Comparison of ENCODE assay signal across 20 cellular contexts in genomic region chr3:37856381-37856780, GRCh38. TPM values are rescaled to one million over a fixed set of nuclear protein-coding genes. Genes with fewer than 3 reads are reported as not detected.
DNase-seq lines count a peak whose midpoint lies in the region; ATAC-seq and TF ChIP-seq lines count a peak whose summit lies in the region.
"Had no signal": no experiment of that assay in that cellular context is flagged by ENCODE, and none has a peak within 500 bp of the region (broad histone marks: within the 10 kb centered on the region; RNA-seq: fewer than 3 reads in every experiment).

No MANE protein-coding gene starts in this region.

- no peaks in the 10 kb centered on the region for H3K9me3 Mint-ChIP-seq in osteocyte (ENCODE audit: unreplicated experiment)
- H3K9me3 Mint-ChIP-seq: immature natural killer cell had no signal

- peaks cover under 1% of the 10 kb centered on the region for H3K36me3 Mint-ChIP-seq in osteocyte (ENCODE audit: unreplicated experiment)
- H3K36me3 Mint-ChIP-seq: activated naive CD8-positive, alpha-beta T cell; immature natural killer cell had no signal

- H3K9me3 ChIP-seq in MG63 (no peaks in the 10 kb centered on the region), breast epithelium (no peaks in the 10 kb centered on the region), gastrocnemius medialis (no peaks in the 10 kb centered on the region)
- H3K9me3 ChIP-seq: ascending aorta had no signal

- TF ChIP-seq CTCF in breast epithelium (IDR thresholded peaks at IDR 0.05) (no peak), osteocyte (IDR thresholded peaks at IDR 0.05) (no peak), gastrocnemius medialis (IDR thresholded peaks at IDR 0.05 in 4 of 5, conservative IDR thresholded peaks at IDR 0.05 in 1 of 5) (no peak)

- ATAC-seq in left ventricle myocardium superior (peak; percentile 47), GM19467 (IDR thresholded peaks at IDR 0.05; ENCODE audit: unreplicated experiment) (no peak), gastrocnemius medialis (no peak)
- ATAC-seq: HCT116, WTC11 had no signal

- H3K4me1 ChIP-seq in breast epithelium, result peaks cover 0 to 3% of the 10 kb centered on the region in 2 donors
- H3K4me1 ChIP-seq in gastrocnemius medialis, result peaks cover 0 to 9% of the 10 kb centered on the region in 2 donors

- peak overlapping the region; percentile 23 for H3K27ac Mint-ChIP-seq in osteocyte (ENCODE audit: unreplicated experiment)
- H3K27ac Mint-ChIP-seq: activated naive CD8-positive, alpha-beta T cell; immature natural killer cell; progenitor cell of endocrine pancreas; WTC11 had no signal

- no peaks in the 10 kb centered on the region for H3K27me3 Mint-ChIP-seq in osteocyte (ENCODE audit: unreplicated experiment)
- H3K27me3 Mint-ChIP-seq: activated naive CD8-positive, alpha-beta T cell had no signal

- H3K4me3 ChIP-seq in MG63, result no peak overlapping the region
- no peak overlapping the region for H3K4me3 ChIP-seq in breast epithelium
- no peak overlapping the region for H3K4me3 ChIP-seq in gastrocnemius medialis
- H3K4me3 ChIP-seq: ascending aorta, hepatocyte had no signal

- H3K36me3 ChIP-seq in MG63 (no peaks in the 10 kb centered on the region), breast epithelium (no peaks in the 10 kb centered on the region), gastrocnemius medialis (no peaks in the 10 kb centered on the region)
- H3K36me3 ChIP-seq: ascending aorta had no signal

- peaks cover 29% of the 10 kb centered on the region for H3K4me1 Mint-ChIP-seq in osteocyte (ENCODE audit: unreplicated experiment)

- TF ChIP-seq POLR2A in breast epithelium (IDR thresholded peaks at IDR 0.05) (no peak), gastrocnemius medialis (IDR thresholded peaks at IDR 0.05) (no peak)

- peak; percentile 9 for DNase-seq in MG63
- peak in 1 of 2 donors; percentile 50 for DNase-seq in breast epithelium (ENCODE audit: low spot score in 2 of 2)
- peak; percentile 39 for DNase-seq in left ventricle myocardium superior
- DNase-seq in osteocyte (ENCODE audit: extremely low spot score, unreplicated experiment), result no peak
- DNase-seq in NK-92 treated with Interleukin-12 subunit alpha and Interleukin-12 subunit beta, amount 100 ng/mL, for 24 hours (lab: John Stamatoyannopoulos, UW), result no peak
- no peak for DNase-seq in gastrocnemius medialis
- DNase-seq: activated CD4-positive, alpha-beta T cell treated with anti-CD3 and anti-CD28 coated beads, Interleukin-2, amount 50 U/mL, for 1 hour; foreskin fibroblast; immature natural killer cell; Karpas-422; NCI-H1694; NCI-H2227 treated with DMSO at 0.1 percent for 48 hours; NCI-H69 had no signal

- no peaks in the 10 kb centered on the region for H3K27me3 ChIP-seq in MG63
- H3K27me3 ChIP-seq in breast epithelium, result no peaks in the 10 kb centered on the region
- no peaks in the 10 kb centered on the region for H3K27me3 ChIP-seq in gastrocnemius medialis
- H3K27me3 ChIP-seq: ascending aorta, hepatocyte had no signal

- no peak overlapping the region for H3K4me3 Mint-ChIP-seq in osteocyte (ENCODE audit: unreplicated experiment)
- H3K4me3 Mint-ChIP-seq: activated naive CD8-positive, alpha-beta T cell; immature natural killer cell; WTC11 had no signal

- in situ Hi-C loops in gastrocnemius medialis (cut with MboI; ENCODE audit: low sequenced_read_pairs in 4 of 4), result loop anchor here in 3 of 4 donors (5.0 to 10.0 kb wide), 2 partner anchors 101 to 108 kb away; no protein-coding TSS in a partner anchor

- peak overlapping the region; percentile 54 to 61 for H3K27ac ChIP-seq in breast epithelium
- H3K27ac ChIP-seq in gastrocnemius medialis, result no peak overlapping the region
- H3K27ac ChIP-seq: hepatocyte had no signal

- intact Hi-C loops in breast epithelium (cut with DNase I; ENCODE audit: low total_unique reads) (loop anchor here (10.0 kb wide), 1 partner anchor 108 kb away; no protein-coding TSS in a partner anchor), left ventricle myocardium superior (cut with micrococcal nuclease) (loop anchor here (5.0 kb wide), 1 partner anchor 111 kb away; no protein-coding TSS in a partner anchor), gastrocnemius medialis (cut with DNase I; ENCODE audit: low total_unique reads) (loop anchor here (5.0 kb wide), 1 partner anchor 281 kb away; the partner anchor contains the start of genes ACAA1 and MYD88)

RNA-seq across cellular contexts. Expression of gene CTDSPL, which starts 5.3 kb away (rescaled TPM):
- total RNA-seq in MG63 (2014; rRNA removed; shearing (Covaris generic); ENCODE audit: low replicate concordance), result 13.5 and 24.6 TPM in 2 replicates
- total RNA-seq in breast epithelium (10 to 100 TPM; 40.0 to 80.8 (median 63.1) TPM), left ventricle myocardium superior (53.8 TPM), osteocyte (71.6 and 77.6 TPM in 2 replicates), gastrocnemius medialis (10 to 100 TPM; 12.1 to 23.1 (median 14.6) TPM)

Comparison
In these comparisons a context has a peak if more than half of its experiments do, and no peak if none do; other contexts are left out.
1. DNase-seq: peak in MG63 (single experiment) and left ventricle myocardium superior (single experiment); none in osteocyte (single experiment), NK-92 treated with Interleukin-12 subunit alpha and Interleukin-12 subunit beta, amount 100 ng/mL, for 24 hours (single experiment) and gastrocnemius medialis (0 of 2).
2. H3K27ac ChIP-seq: peak in breast epithelium (2 of 2); none in gastrocnemius medialis (0 of 4).